Comparison of ENCODE assay signal across 22 cellular contexts in the genomic region with DNA sequence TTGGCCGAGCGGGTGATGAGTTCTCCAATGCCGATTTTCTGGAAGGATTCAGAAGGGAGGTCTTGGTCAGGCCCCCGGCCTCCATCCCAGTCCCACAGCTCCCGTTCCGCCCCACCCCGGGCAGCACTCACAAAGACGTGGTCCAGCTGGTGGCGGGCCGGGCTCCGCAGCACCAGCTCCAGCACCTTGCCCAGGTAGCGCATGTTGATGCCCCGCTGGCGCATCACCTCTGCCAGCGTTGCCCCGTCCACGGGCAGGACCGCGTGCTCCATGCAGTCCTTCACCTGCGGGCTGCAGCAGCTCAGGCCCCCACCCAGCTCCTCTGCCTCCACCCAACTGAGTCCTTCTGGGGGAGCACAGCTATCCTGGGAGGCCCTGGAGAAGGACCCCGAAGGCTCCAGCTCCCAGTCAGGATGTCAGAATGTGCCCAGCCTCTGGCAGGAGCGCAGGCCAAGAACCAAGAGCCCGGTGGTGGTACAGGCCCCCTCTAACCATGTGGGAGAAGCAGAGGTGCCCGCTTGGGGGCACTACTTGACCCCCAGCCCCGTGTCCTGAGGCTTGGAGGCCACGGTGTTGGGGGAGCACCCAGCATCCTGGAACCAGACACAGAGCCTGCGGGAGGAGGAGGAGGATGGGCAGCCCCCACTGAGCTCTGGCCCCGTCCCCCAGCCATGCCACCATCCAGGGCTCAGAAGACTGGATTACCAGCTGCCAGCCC. TPM values are rescaled to one million over a fixed set of nuclear protein-coding genes. Genes with fewer than 3 reads are reported as not detected.
DNase-seq lines count a peak whose midpoint lies in the region; ATAC-seq and TF ChIP-seq lines count a peak whose summit lies in the region.
"Had no signal": no experiment of that assay in that cellular context is flagged by ENCODE, and none has a peak within 500 bp of the region (broad histone marks: within the 10 kb centered on the region; RNA-seq: fewer than 3 reads in every experiment).

No MANE protein-coding gene starts in this region.

- H3K4me1 Mint-ChIP-seq in natural killer cell = peaks cover 0 to 19% of the 10 kb centered on the region in 2 donors
- peaks cover 6 to 10% of the 10 kb centered on the region in 2 donors for H3K4me1 Mint-ChIP-seq in natural killer cell treated with Interleukin-12 subunit alpha and Interleukin-12 subunit beta and Interleukin-15 and Interleukin-18, amount 100 ng/mL, for 72 hours (ENCODE audit: low read depth in 2 of 2)
- H3K4me1 Mint-ChIP-seq in H9 = no peaks in the 10 kb centered on the region; a peak in 1 of 4 replicates
- H3K4me1 Mint-ChIP-seq: mesothelial cell of epicardium, neural crest cell had no signal

- no peaks in the 10 kb centered on the region for H3K79me2 ChIP-seq in H9 (ENCODE audit: insufficient read depth, low read length)

- H3K36me3 Mint-ChIP-seq in natural killer cell = no peaks in the 10 kb centered on the region
- no peaks in the 10 kb centered on the region for H3K36me3 Mint-ChIP-seq in natural killer cell treated with Interleukin-12 subunit alpha and Interleukin-12 subunit beta and Interleukin-15 and Interleukin-18, amount 100 ng/mL, for 72 hours
- peaks cover 10 to 50% (median 38%) of the 10 kb centered on the region in 3 experiments; a peak in 6 of 7 replicates for H3K36me3 Mint-ChIP-seq in H9 (ENCODE audit: insufficient read depth in 1 of 3, low read depth in 3 of 3)

- H3K27ac ChIP-seq in neuronal stem cell (replicated peaks; ENCODE audit: low read length) (no peak overlapping the region), H9 (ENCODE audit: insufficient read length, low read depth, low read length) (no peak overlapping the region)
- H3K27ac ChIP-seq: right lobe of liver had no signal

- H3K4ac ChIP-seq in neuronal stem cell (ENCODE audit: low read length) = no peak overlapping the region
- no peak overlapping the region for H3K4ac ChIP-seq in H9 (ENCODE audit: low read depth, low read length)

- H3K4me1 ChIP-seq in neuronal stem cell (ENCODE audit: control insufficient read depth in 2 of 2, insufficient read depth in 1 of 2, low read depth in 1 of 2, low read length in 2 of 2) (no peaks in the 10 kb centered on the region), H9 (ENCODE audit: insufficient read depth, low read length) (no peaks in the 10 kb centered on the region)
- H3K4me1 ChIP-seq: right lobe of liver had no signal

- H2BK12ac ChIP-seq in neuronal stem cell (ENCODE audit: low read length) = no peak overlapping the region
- no peak overlapping the region for H2BK12ac ChIP-seq in H9 (ENCODE audit: insufficient read length, low read depth, low read length)

- no peak overlapping the region for H3K4me3 Mint-ChIP-seq in natural killer cell
- H3K4me3 Mint-ChIP-seq in natural killer cell treated with Interleukin-12 subunit alpha and Interleukin-12 subunit beta and Interleukin-15 and Interleukin-18, amount 100 ng/mL, for 72 hours = no peak overlapping the region
- no peak overlapping the region for H3K4me3 Mint-ChIP-seq in H9
- H3K4me3 Mint-ChIP-seq: mesothelial cell of epicardium, neural crest cell had no signal

- no peak overlapping the region for H3K56ac ChIP-seq in H9 (ENCODE audit: insufficient read length, low read depth, low read length)

- H3K23me2 ChIP-seq in H9 (ENCODE audit: insufficient read length, low read depth, low read length, poor library complexity, severe bottlenecking) = no peaks in the 10 kb centered on the region

- H3K9ac ChIP-seq in neuronal stem cell (ENCODE audit: low read depth, low read length, poor library complexity) = peak overlapping the region; percentile 70
- H3K9ac ChIP-seq in H9 (ENCODE audit: extremely low read depth, insufficient read length, low read length) = no peak overlapping the region

- H3K27ac Mint-ChIP-seq in natural killer cell (no peak overlapping the region), H9 (no peak overlapping the region)
- no peak overlapping the region for H3K27ac Mint-ChIP-seq in natural killer cell treated with Interleukin-12 subunit alpha and Interleukin-12 subunit beta and Interleukin-15 and Interleukin-18, amount 100 ng/mL, for 72 hours
- H3K27ac Mint-ChIP-seq: mesothelial cell of epicardium had no signal

- no peak overlapping the region for H4K5ac ChIP-seq in H9 (ENCODE audit: insufficient read length, low read depth, low read length)

- no peak for TF ChIP-seq CTCF in natural killer cell (IDR thresholded peaks at IDR 0.05)
- no peak for TF ChIP-seq CTCF in H9 (conservative IDR thresholded peaks at IDR 0.05)

- peak overlapping the region; percentile 38 for H3K14ac ChIP-seq in neuronal stem cell (ENCODE audit: low read length)
- H3K14ac ChIP-seq in H9 (ENCODE audit: insufficient read depth, low read length) = no peak overlapping the region

- DNase-seq in natural killer cell (peak; percentile 13), neuronal stem cell (ENCODE audit: low spot score) (no peak), NCI-H774 (lab: John Stamatoyannopoulos, UW) (no peak), DMS 273 treated with DMSO at 0.1 percent for 48 hours (lab: John Stamatoyannopoulos, UW) (no peak), GF-D8 (lab: John Stamatoyannopoulos, UW) (no peak), H9 (no peak)
- no peak for DNase-seq in natural killer cell treated with Interleukin-12 subunit alpha and Interleukin-12 subunit beta and Interleukin-15 and Interleukin-18, amount 100 ng/mL, for 72 hours (ENCODE audit: low spot score)
- DNase-seq in activated CD8-positive, alpha-beta memory T cell treated with anti-CD3 and anti-CD28 coated beads, Interleukin-2, amount 50 U/mL, for 48 hours = peak; percentile 48
- DNase-seq: central memory CD4-positive, alpha-beta T cell; effector memory CD4-positive, alpha-beta T cell; KBM-7; MV-4-11; NCI-H2081; NCI-H526; OCI-M1; substantia nigra had no signal

- no peak overlapping the region for H3T11ph ChIP-seq in H9 (ENCODE audit: low read length)

- H2BK20ac ChIP-seq in H9 (ENCODE audit: low read depth, low read length, poor library complexity, severe bottlenecking) = no peak overlapping the region

- ATAC-seq in natural killer cell = no peak
- ATAC-seq in natural killer cell treated with Interleukin-12 subunit alpha and Interleukin-12 subunit beta and Interleukin-15 and Interleukin-18, amount 100 ng/mL, for 72 hours = no peak
- ATAC-seq: right lobe of liver had no signal

- H2AK5ac ChIP-seq in neuronal stem cell (ENCODE audit: low read depth, low read length) (no peak overlapping the region), H9 (ENCODE audit: insufficient read length, low read length) (no peak overlapping the region)

- H2BK120ac ChIP-seq in neuronal stem cell (ENCODE audit: low read depth, low read length) = no peak overlapping the region
- no peak overlapping the region for H2BK120ac ChIP-seq in H9 (ENCODE audit: low read depth, low read length, poor library complexity, severe bottlenecking)

- peaks cover 13 to 73% of the 10 kb centered on the region in 2 donors for H3K36me3 ChIP-seq in neuronal stem cell (replicated peaks in 1 of 2; ENCODE audit: control insufficient read depth in 2 of 2, insufficient read depth in 2 of 2, low read length in 2 of 2)

- H3K27me3 Mint-ChIP-seq in natural killer cell (ENCODE audit: low read depth in 2 of 2) = no peaks in the 10 kb centered on the region
- H3K27me3 Mint-ChIP-seq in natural killer cell treated with Interleukin-12 subunit alpha and Interleukin-12 subunit beta and Interleukin-15 and Interleukin-18, amount 100 ng/mL, for 72 hours = no peaks in the 10 kb centered on the region
- no peaks in the 10 kb centered on the region for H3K27me3 Mint-ChIP-seq in H9 (ENCODE audit: low read depth)

- H3K27me3 ChIP-seq in neuronal stem cell (ENCODE audit: control insufficient read depth in 3 of 3, insufficient read depth in 3 of 3, low read depth in 1 of 3, low read length in 3 of 3) = no peaks in the 10 kb centered on the region
- H3K27me3 ChIP-seq in H9 (ENCODE audit: insufficient read depth, low read length) = no peaks in the 10 kb centered on the region
- H3K27me3 ChIP-seq: right lobe of liver had no signal

- WGBS in neuronal stem cell (ENCODE audit: extremely low coverage in 2 of 2, insufficient read length in 2 of 2, insufficient replicate concordance in 1 of 2), 2 donors = no CpG with 5 or more reads among the region's 28 CpGs
- WGBS in H9 (ENCODE audit: extremely low coverage, insufficient read length, low lambda C conversion rate) = no CpG with 5 or more reads among the region's 28 CpGs

- no peak overlapping the region for H3K23ac ChIP-seq in neuronal stem cell (ENCODE audit: low read depth, low read length, poor library complexity)
- H3K23ac ChIP-seq in H9 (ENCODE audit: insufficient read length, low read depth, low read length) = no peak overlapping the region

- H3K79me1 ChIP-seq in neuronal stem cell (ENCODE audit: low read depth, low read length) = peaks cover 3% of the 10 kb centered on the region
- H3K79me1 ChIP-seq in H9 (ENCODE audit: insufficient read depth, low read depth, low read length, poor library complexity, severe bottlenecking) = no peaks in the 10 kb centered on the region

- intact Hi-C loops in natural killer cell (cut with micrococcal nuclease) = no loop called here

- H2BK5ac ChIP-seq in neuronal stem cell (ENCODE audit: low read length) = no peak overlapping the region
- no peak overlapping the region for H2BK5ac ChIP-seq in H9 (ENCODE audit: insufficient read length, low read length)

- H3K9me3 Mint-ChIP-seq in natural killer cell = no peaks in the 10 kb centered on the region
- H3K9me3 Mint-ChIP-seq in natural killer cell treated with Interleukin-12 subunit alpha and Interleukin-12 subunit beta and Interleukin-15 and Interleukin-18, amount 100 ng/mL, for 72 hours = no peaks in the 10 kb centered on the region
- no peaks in the 10 kb centered on the region for H3K9me3 Mint-ChIP-seq in H9
- H3K9me3 Mint-ChIP-seq: mesothelial cell of epicardium, neural crest cell had no signal

- no peaks in the 10 kb centered on the region for H4K20me1 ChIP-seq in H9 (ENCODE audit: control insufficient read depth, insufficient read depth, insufficient read length)

- no peak overlapping the region for H2BK15ac ChIP-seq in neuronal stem cell (ENCODE audit: low read length)
- no peak overlapping the region for H2BK15ac ChIP-seq in H9 (ENCODE audit: low read depth, low read length)

- no peak overlapping the region for H3K4me3 ChIP-seq in neuronal stem cell (ENCODE audit: low read length in 2 of 2)
- H3K4me3 ChIP-seq: right lobe of liver had no signal

- H3K4me2 ChIP-seq in neuronal stem cell (ENCODE audit: insufficient read depth, low read length, poor library complexity, severe bottlenecking) (no peak overlapping the region), H9 (ENCODE audit: insufficient read depth, insufficient read length, low read length) (no peak overlapping the region)

- H3K9me3 ChIP-seq in neuronal stem cell (replicated peaks in 1 of 2; ENCODE audit: control insufficient read depth in 2 of 2, insufficient read depth in 1 of 2, low read depth in 1 of 2, low read length in 2 of 2) = peaks cover 0 to 1% of the 10 kb centered on the region in 2 donors
- H3K9me3 ChIP-seq in H9 (ENCODE audit: control insufficient read depth, low read depth, low read length) = no peaks in the 10 kb centered on the region
- H3K9me3 ChIP-seq: right lobe of liver had no signal

- no peak overlapping the region for H2AFZ ChIP-seq in neuronal stem cell (ENCODE audit: low read length)
- no peak overlapping the region for H2AFZ ChIP-seq in H9 (ENCODE audit: low read length)

- no peak overlapping the region for H4K8ac ChIP-seq in neuronal stem cell (ENCODE audit: low read depth, low read length)
- H4K8ac ChIP-seq in H9 (replicated peaks; ENCODE audit: insufficient read length, low read depth, low read length) = no peak overlapping the region

- H3K18ac ChIP-seq in neuronal stem cell (ENCODE audit: low read length) = no peak overlapping the region
- no peak overlapping the region for H3K18ac ChIP-seq in H9 (ENCODE audit: insufficient read length, low read depth, low read length)

- H4K91ac ChIP-seq in neuronal stem cell (ENCODE audit: low read depth, low read length, poor library complexity) (no peak overlapping the region), H9 (ENCODE audit: insufficient read length, low read depth, low read length) (no peak overlapping the region)

RNA-seq across cellular contexts. Expression of gene CLUH, which starts 16.2 kb away (rescaled TPM):
- total RNA-seq in natural killer cell = 10 to 100 TPM; 34.6 to 43.5 (median 42.1) TPM
- total RNA-seq in natural killer cell treated with Interleukin-12 subunit alpha and Interleukin-12 subunit beta and Interleukin-15 and Interleukin-18, amount 100 ng/mL, for 72 hours = 100 to 1,000 TPM in 1 of 2 donors, 10 to 100 TPM in 1; 65.7 to 195 TPM
- 15.4 TPM for polyA plus RNA-seq in neuronal stem cell (2013, experiment 1 of 2)
- 13.9 TPM for polyA plus RNA-seq in neuronal stem cell (2013, experiment 2 of 2)
- 91.3 and 97.0 TPM in 2 replicates for total RNA-seq in H9 (2021)

RNA-seq across cellular contexts. Expression of gene CCDC92B, which starts 54.0 kb away (rescaled TPM):
- total RNA-seq in natural killer cell (not detected), H9 (2021) (7.1 and 8.0 TPM in 2 replicates)
- not detected for total RNA-seq in natural killer cell treated with Interleukin-12 subunit alpha and Interleukin-12 subunit beta and Interleukin-15 and Interleukin-18, amount 100 ng/mL, for 72 hours
- 0.35 TPM for polyA plus RNA-seq in neuronal stem cell (2013, experiment 1 of 2)
- polyA plus RNA-seq in neuronal stem cell (2013, experiment 2 of 2) = 0.42 TPM
- total RNA-seq: fibroblast of lung, H4, right lobe of liver had no signal
- polyA plus RNA-seq: fibroblast of lung, keratinocyte had no signal

Comparison
In these comparisons a context has a peak if more than half of its experiments do, and no peak if none do; other contexts are left out.
1. DNase-seq: peak in natural killer cell (single experiment) and activated CD8-positive, alpha-beta memory T cell treated with anti-CD3 and anti-CD28 coated beads, Interleukin-2, amount 50 U/mL, for 48 hours (single experiment); none in natural killer cell treated with Interleukin-12 subunit alpha and Interleukin-12 subunit beta and Interleukin-15 and Interleukin-18, amount 100 ng/mL, for 72 hours (single experiment), neuronal stem cell (single experiment), NCI-H774 (single experiment), DMS 273 treated with DMSO at 0.1 percent for 48 hours (single experiment), GF-D8 (single experiment) and H9 (single experiment).